Comparison of ENCODE assay signal across 11 cellular contexts in the genomic region with DNA sequence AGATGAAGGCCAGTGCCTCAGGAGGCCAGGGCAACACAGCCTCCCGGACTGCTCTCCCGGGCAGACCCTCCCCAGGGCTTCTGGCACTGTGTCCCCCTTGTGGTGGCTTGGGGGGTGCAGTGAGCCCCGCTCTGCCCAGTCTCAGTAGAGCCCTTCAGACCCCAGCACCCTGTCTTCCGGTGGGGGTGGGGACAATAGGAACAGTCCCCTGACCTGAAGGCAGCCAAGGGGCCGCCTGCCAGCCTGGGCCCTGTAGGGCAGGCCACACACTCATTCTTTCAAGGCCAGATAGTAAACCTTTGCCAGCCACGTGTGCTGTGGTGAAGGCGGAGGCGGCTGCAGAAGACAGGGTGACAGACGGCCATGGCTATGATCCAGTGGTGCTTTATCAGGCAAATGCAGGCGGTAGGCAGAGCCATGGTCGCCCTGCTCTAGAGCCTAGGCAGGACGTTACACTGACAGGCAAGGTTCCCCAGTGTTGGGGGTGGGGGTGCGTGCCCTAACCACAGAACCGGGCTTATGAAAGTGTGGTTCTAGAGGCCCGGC. TPM values are rescaled to one million over a fixed set of nuclear protein-coding genes. Genes with fewer than 3 reads are reported as not detected.
DNase-seq lines count a peak whose midpoint lies in the region; ATAC-seq and TF ChIP-seq lines count a peak whose summit lies in the region.
"Had no signal": no experiment of that assay in that cellular context is flagged by ENCODE, and none has a peak within 500 bp of the region (broad histone marks: within the 10 kb centered on the region; RNA-seq: fewer than 3 reads in every experiment).

No MANE protein-coding gene starts in this region.

- DNase-seq in WTC11 (ENCODE audit: low spot score), result no peak
- no peak for DNase-seq in fibroblast of villous mesenchyme (ENCODE audit: low read depth)
- peak; percentile 72 for DNase-seq in prostate gland (ENCODE audit: low spot score)
- no peak for DNase-seq in NCI-H510A (lab: John Stamatoyannopoulos, UW)
- DNase-seq in activated CD4-positive, alpha-beta T cell treated with anti-CD3 and anti-CD28 coated beads for 48 hours, result no peak
- DNase-seq in activated CD8-positive, alpha-beta memory T cell treated with anti-CD3 and anti-CD28 coated beads, Interleukin-2, amount 50 U/mL, for 4 hours, result no peak
- DNase-seq: CD4-positive, alpha-beta T cell; NCI-H1092; NCI-H510A treated with DMSO at 0.1 percent for 48 hours had no signal

- 22% methylated on average over 13 of the region's 15 CpGs for WGBS in prostate gland

- H3K27ac Mint-ChIP-seq in WTC11, result no peak overlapping the region
- H3K27ac Mint-ChIP-seq: CD4-positive, alpha-beta T cell had no signal

- H3K9me3 Mint-ChIP-seq in WTC11, result no peaks in the 10 kb centered on the region
- H3K9me3 Mint-ChIP-seq: CD4-positive, alpha-beta T cell had no signal

- no peak for TF ChIP-seq POLR2A in prostate gland (IDR thresholded peaks at IDR 0.05)

- no peaks in the 10 kb centered on the region for H3K27me3 Mint-ChIP-seq in WTC11 (ENCODE audit: low read depth)
- H3K27me3 Mint-ChIP-seq: CD4-positive, alpha-beta T cell had no signal

- H3K4me1 Mint-ChIP-seq in WTC11, result no peaks in the 10 kb centered on the region

- H3K4me3 ChIP-seq in GM12875 (ENCODE audit: low read depth, low read length) (no peak overlapping the region), fibroblast of villous mesenchyme (ENCODE audit: low read depth, low read length) (no peak overlapping the region), prostate gland (no peak overlapping the region)

- peaks cover 49% of the 10 kb centered on the region for H3K4me1 ChIP-seq in prostate gland (replicated peaks)

- intact Hi-C loops in prostate gland (cut with DNase I), result no loop called here

- CTCF ChIA-PET in WTC11 (lab: Charles Lee), result no interaction called here

- POLR2A ChIA-PET in WTC11 (lab: Charles Lee), result no interaction called here

- H3K36me3 Mint-ChIP-seq in WTC11, result peaks cover 20% of the 10 kb centered on the region

- H3K36me3 ChIP-seq in prostate gland, result no peaks in the 10 kb centered on the region

- no peaks in the 10 kb centered on the region for H3K9me3 ChIP-seq in prostate gland

- no peak overlapping the region for H3K4me3 Mint-ChIP-seq in WTC11
- H3K4me3 Mint-ChIP-seq: CD4-positive, alpha-beta T cell had no signal

- no peaks in the 10 kb centered on the region for H3K27me3 ChIP-seq in prostate gland (replicated peaks; ENCODE audit: insufficient read depth)

- peak; percentile 29 for ATAC-seq in WTC11
- no peak for ATAC-seq in HG02970 (IDR thresholded peaks at IDR 0.05; ENCODE audit: low FRiP score, unreplicated experiment)

- peak overlapping the region; percentile 88 for H3K27ac ChIP-seq in prostate gland

- TF ChIP-seq CTCF in GM12875 (IDR thresholded peaks at IDR 0.05; ENCODE audit: borderline replicate concordance, insufficient read depth, low read depth, low read length) (peak; percentile 28; the same call in 1 of the 2 replicates), WTC11 (IDR thresholded peaks at IDR 0.05) (no peak), fibroblast of villous mesenchyme (IDR thresholded peaks at IDR 0.05; ENCODE audit: insufficient read depth, low read depth, low read length) (peak; percentile 17), prostate gland (IDR thresholded peaks at IDR 0.05) (peak in 2 of 4 experiments; percentile 14 to 29)

TF ChIP-seq in WTC11, 78 proteins besides CTCF, POLR2A, EP300 and RAD21:
- TF ChIP-seq ZNF416 (CRISPR knock-in tag; IDR thresholded peaks at IDR 0.05), result no peak
- TF ChIP-seq ZNF423 (CRISPR knock-in tag; IDR thresholded peaks at IDR 0.05), result no peak
- TF ChIP-seq, protein P1, sequence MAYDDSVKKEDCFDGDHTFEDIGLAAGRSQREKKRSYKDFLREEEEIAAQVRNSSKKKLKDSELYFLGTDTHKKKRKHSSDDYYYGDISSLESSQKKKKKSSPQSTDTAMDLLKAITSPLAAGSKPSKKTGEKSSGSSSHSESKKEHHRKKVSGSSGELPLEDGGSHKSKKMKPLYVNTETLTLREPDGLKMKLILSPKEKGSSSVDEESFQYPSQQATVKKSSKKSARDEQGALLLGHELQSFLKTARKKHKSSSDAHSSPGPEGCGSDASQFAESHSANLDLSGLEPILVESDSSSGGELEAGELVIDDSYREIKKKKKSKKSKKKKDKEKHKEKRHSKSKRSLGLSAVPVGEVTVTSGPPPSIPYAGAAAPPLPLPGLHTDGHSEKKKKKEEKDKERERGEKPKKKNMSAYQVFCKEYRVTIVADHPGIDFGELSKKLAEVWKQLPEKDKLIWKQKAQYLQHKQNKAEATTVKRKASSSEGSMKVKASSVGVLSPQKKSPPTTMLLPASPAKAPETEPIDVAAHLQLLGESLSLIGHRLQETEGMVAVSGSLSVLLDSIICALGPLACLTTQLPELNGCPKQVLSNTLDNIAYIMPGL (CRISPR knock-in tag; IDR thresholded peaks at IDR 0.05), result no peak
- TF ChIP-seq JUN (CRISPR knock-in tag; IDR thresholded peaks at IDR 0.05), result no peak

RNA-seq across cellular contexts. Expression of a gene that starts 15.0 kb away (rescaled TPM):
- total RNA-seq in WTC11 (2021) (59.7 to 69.2 TPM (median 65.1 TPM) in 3 replicates), fibroblast of villous mesenchyme (35.1 and 53.5 TPM in 2 replicates), prostate gland (100 to 1,000 TPM; 162 to 215 TPM)

RNA-seq across cellular contexts. Expression of a gene that starts 15.3 kb away (rescaled TPM):
- total RNA-seq in WTC11 (2021) (46.7 to 51.4 TPM (median 50.5 TPM) in 3 replicates), fibroblast of villous mesenchyme (10.0 and 11.7 TPM in 2 replicates), prostate gland (10 to 100 TPM; 24.7 to 33.2 TPM)
